1 cellular context compared by ENCODE assay signal in genomic region chr5:52800394-52801213, GRCh38.
A peak's percentile ranks its signal among the peaks of the same experiment; 100 is the strongest.
TF ChIP-seq lines count a peak whose summit lies in the region.

No MANE protein-coding gene starts in this region.

TF ChIP-seq in HepG2, 621 proteins besides CTCF, POLR2A, EP300 and RAD21 (continued from another document and continues in another):
- no peak for TF ChIP-seq MTF2 (CRISPR knock-in tag; IDR thresholded peaks at IDR 0.05; ENCODE audit: borderline replicate concordance)
- TF ChIP-seq DMAP1 (CRISPR knock-in tag; IDR thresholded peaks at IDR 0.05), result peak; percentile 75; the same call in 1 of the 2 replicates
- peak; percentile 57; the same call in 1 of the 2 replicates for TF ChIP-seq ETS1 (CRISPR knock-in tag; IDR thresholded peaks at IDR 0.05)
- 0 out of 2 replicates have a peak, but pooled peaks have one; percentile 1 for TF ChIP-seq TARDBP (CRISPR knock-in tag; IDR thresholded peaks at IDR 0.05)
- 0 out of 2 replicates have a peak, but pooled peaks have one; percentile 9 for TF ChIP-seq GABPB1 (CRISPR knock-in tag; IDR thresholded peaks at IDR 0.05)
- 0 out of 2 replicates have a peak, but pooled peaks have one; percentile 53 for TF ChIP-seq ZNF329 (CRISPR knock-in tag; IDR thresholded peaks at IDR 0.05; ENCODE audit: low read depth)
- TF ChIP-seq GATA4 (IDR thresholded peaks at IDR 0.05; ENCODE audit: borderline replicate concordance, low read depth), result no peak
- TF ChIP-seq NFE2 (CRISPR knock-in tag; IDR thresholded peaks at IDR 0.05), result peak; percentile 85
- peak; percentile 86 for TF ChIP-seq ZNF232 (CRISPR knock-in tag; IDR thresholded peaks at IDR 0.05; ENCODE audit: borderline replicate concordance)
- TF ChIP-seq ZNF407 (CRISPR knock-in tag; IDR thresholded peaks at IDR 0.05; ENCODE audit: not compliant biosample characterization), result peak; percentile 86
- peak; percentile 91; the same call in 1 of the 2 replicates for TF ChIP-seq EED (CRISPR knock-in tag; IDR thresholded peaks at IDR 0.05)
- no peak for TF ChIP-seq ZNF180 (CRISPR knock-in tag; IDR thresholded peaks at IDR 0.05; ENCODE audit: borderline replicate concordance, low read depth)
- peak; percentile 66 for TF ChIP-seq TBX2 (CRISPR knock-in tag; IDR thresholded peaks at IDR 0.05; ENCODE audit: borderline replicate concordance)
- TF ChIP-seq ZBTB40 (IDR thresholded peaks at IDR 0.05), result no peak
- TF ChIP-seq ZBTB40 (CRISPR knock-in tag; IDR thresholded peaks at IDR 0.05), result peak; percentile 84; the same call in 1 of the 2 replicates
- TF ChIP-seq ZNF546 (CRISPR knock-in tag; conservative IDR thresholded peaks at IDR 0.05), result 0 out of 2 replicates have a peak, but pooled peaks have one; percentile 34
- TF ChIP-seq HNRNPL (IDR thresholded peaks at IDR 0.05; ENCODE audit: low read depth, low read length), result no peak
- peak; percentile 84 for TF ChIP-seq NFE2L2 (IDR thresholded peaks at IDR 0.05; ENCODE audit: low read length)
- TF ChIP-seq HCFC1 (IDR thresholded peaks at IDR 0.05; ENCODE audit: low read depth, low read length), result no peak
- TF ChIP-seq ZNF501 (CRISPR knock-in tag; IDR thresholded peaks at IDR 0.05), result 0 out of 2 replicates have a peak, but pooled peaks have one; percentile 63
- TF ChIP-seq ZNF253 (CRISPR knock-in tag; IDR thresholded peaks at IDR 0.05; ENCODE audit: borderline replicate concordance), result no peak
- TF ChIP-seq ZNF18 (CRISPR knock-in tag; IDR thresholded peaks at IDR 0.05; ENCODE audit: insufficient replicate concordance), result peak; percentile 77
- peak; percentile 3 for TF ChIP-seq HNRNPLL (IDR thresholded peaks at IDR 0.05; ENCODE audit: low read depth, low read length, poor library complexity, severe bottlenecking)
- 0 out of 2 replicates have a peak, but pooled peaks have one; percentile 47 for TF ChIP-seq ZNF143 (CRISPR knock-in tag; IDR thresholded peaks at IDR 0.05)
- no peak for TF ChIP-seq ZNF770 (CRISPR knock-in tag; IDR thresholded peaks at IDR 0.05)
- TF ChIP-seq ZNF704 (CRISPR knock-in tag; IDR thresholded peaks at IDR 0.05; ENCODE audit: borderline replicate concordance), result peak; percentile 70; the same call in 1 of the 2 replicates
- TF ChIP-seq ZNF543 (CRISPR knock-in tag; IDR thresholded peaks at IDR 0.05), result peak; percentile 20; the same call in 1 of the 2 replicates
- 0 out of 2 replicates have a peak, but pooled peaks have one; percentile 13 for TF ChIP-seq FUBP1 (CRISPR knock-in tag; IDR thresholded peaks at IDR 0.05; ENCODE audit: borderline replicate concordance)
